Comparison of ENCODE assay signal across 8 cellular contexts in the genomic region with DNA sequence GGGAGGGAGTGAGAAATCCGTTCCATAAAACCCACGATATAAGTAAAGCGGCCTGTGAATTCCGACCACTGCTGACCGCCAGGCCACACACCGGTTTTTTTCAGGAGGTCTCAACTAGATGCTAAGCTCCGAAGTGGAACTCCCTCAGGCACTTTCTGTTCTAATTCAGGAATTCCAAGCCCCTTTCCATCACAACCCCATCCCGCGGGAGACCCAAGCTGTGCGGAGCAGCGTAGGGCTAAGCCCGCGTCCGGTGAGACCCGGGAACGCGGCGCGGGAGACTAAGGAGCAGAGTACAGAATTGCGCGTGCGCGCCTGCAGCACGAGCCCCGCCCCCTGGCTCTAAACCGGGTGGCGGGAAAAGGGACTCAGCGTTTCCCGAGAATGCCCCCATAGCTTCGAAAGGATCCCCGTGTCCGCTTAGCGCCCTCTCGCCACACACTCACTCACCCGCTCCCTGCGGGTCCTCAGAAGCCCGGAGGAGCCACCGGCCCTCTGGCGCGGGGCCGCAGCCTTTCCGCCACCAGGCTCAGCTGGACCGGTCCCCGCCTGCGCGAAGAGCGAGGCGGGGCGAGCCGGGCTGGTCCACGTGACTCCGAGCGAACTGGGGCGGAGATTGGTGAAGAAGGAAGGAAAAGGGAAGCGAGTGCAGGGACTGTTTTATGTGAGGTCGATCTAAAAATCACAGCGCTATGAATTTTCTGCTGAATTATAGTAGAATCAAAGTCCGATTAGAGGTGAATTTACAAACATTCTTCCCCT. TPM values are rescaled to one million over a fixed set of nuclear protein-coding genes. Genes with fewer than 3 reads are reported as not detected.
DNase-seq lines count a peak whose midpoint lies in the region; ATAC-seq, FAIRE-seq and TF ChIP-seq lines count a peak whose summit lies in the region.

A gene with protein sequence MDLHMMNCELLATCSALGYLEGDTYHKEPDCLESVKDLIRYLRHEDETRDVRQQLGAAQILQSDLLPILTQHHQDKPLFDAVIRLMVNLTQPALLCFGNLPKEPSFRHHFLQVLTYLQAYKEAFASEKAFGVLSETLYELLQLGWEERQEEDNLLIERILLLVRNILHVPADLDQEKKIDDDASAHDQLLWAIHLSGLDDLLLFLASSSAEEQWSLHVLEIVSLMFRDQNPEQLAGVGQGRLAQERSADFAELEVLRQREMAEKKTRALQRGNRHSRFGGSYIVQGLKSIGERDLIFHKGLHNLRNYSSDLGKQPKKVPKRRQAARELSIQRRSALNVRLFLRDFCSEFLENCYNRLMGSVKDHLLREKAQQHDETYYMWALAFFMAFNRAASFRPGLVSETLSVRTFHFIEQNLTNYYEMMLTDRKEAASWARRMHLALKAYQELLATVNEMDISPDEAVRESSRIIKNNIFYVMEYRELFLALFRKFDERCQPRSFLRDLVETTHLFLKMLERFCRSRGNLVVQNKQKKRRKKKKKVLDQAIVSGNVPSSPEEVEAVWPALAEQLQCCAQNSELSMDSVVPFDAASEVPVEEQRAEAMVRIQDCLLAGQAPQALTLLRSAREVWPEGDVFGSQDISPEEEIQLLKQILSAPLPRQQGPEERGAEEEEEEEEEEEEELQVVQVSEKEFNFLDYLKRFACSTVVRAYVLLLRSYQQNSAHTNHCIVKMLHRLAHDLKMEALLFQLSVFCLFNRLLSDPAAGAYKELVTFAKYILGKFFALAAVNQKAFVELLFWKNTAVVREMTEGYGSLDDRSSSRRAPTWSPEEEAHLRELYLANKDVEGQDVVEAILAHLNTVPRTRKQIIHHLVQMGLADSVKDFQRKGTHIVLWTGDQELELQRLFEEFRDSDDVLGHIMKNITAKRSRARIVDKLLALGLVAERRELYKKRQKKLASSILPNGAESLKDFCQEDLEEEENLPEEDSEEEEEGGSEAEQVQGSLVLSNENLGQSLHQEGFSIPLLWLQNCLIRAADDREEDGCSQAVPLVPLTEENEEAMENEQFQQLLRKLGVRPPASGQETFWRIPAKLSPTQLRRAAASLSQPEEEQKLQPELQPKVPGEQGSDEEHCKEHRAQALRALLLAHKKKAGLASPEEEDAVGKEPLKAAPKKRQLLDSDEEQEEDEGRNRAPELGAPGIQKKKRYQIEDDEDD (minus strand): TSS at position 567 of the 762 bp plus-strand sequence. CDS start 15,256 bp downstream, outside the sequence.

- FAIRE-seq in GM12891 (lab: Jason Lieb, UNC): peak; percentile 97

- intact Hi-C loops in T-helper 1 cell treated with Interleukin-12 subunit alpha and Interleukin-12 subunit beta and Interleukin-4 antibody, amounts not matched to agents 30 ng/mL and 1 ng/mL, for 36 hours (cut with micrococcal nuclease): loop anchor here (1.0 to 5.0 kb wide), 16 partner anchors 15 to 638 kb away; a partner anchor contains a TSS
- intact Hi-C loops in left cardiac atrium (cut with DNase I): no loop called here
- intact Hi-C loops in posterior vena cava (cut with DNase I): no loop called here

- TF ChIP-seq POLR2A in GM12891 (IDR thresholded peaks at IDR 0.05; ENCODE audit: low read depth, low read length): peak; percentile 69; the same call in 1 of the 2 replicates

- ATAC-seq in HG02798 (IDR thresholded peaks at IDR 0.05; ENCODE audit: poor library complexity, unreplicated experiment): peak; percentile 93
- peak; percentile 99 for ATAC-seq in left cardiac atrium

- peak; percentile 88 for DNase-seq in GM12891 (ENCODE audit: insufficient read length, low spot score)
- peak; percentile 60 for DNase-seq in NCI-H1436 treated with DMSO at 0.1 percent for 48 hours (lab: John Stamatoyannopoulos, UW)
- DNase-seq in amniotic stem cell (lab: John Stamatoyannopoulos, UW): peak; percentile 72
- peak; percentile 90 for DNase-seq in left cardiac atrium
- DNase-seq in posterior vena cava (ENCODE audit: low spot score): peak; percentile 96
- DNase-seq in ureter (ENCODE audit: low spot score): peak; percentile 91

TF ChIP-seq in GM12891, 5 proteins besides CTCF, POLR2A, EP300 and RAD21:
- TF ChIP-seq TAF1 (IDR thresholded peaks at IDR 0.05; ENCODE audit: low read depth, low read length) (peak; percentile 40; the same call in 1 of the 2 replicates), POU2F2 (IDR thresholded peaks at IDR 0.05; ENCODE audit: low read depth, low read length) (0 out of 2 replicates have a peak, but pooled peaks have one; percentile 27), SPI1 (IDR thresholded peaks at IDR 0.05; ENCODE audit: low read depth, low read length) (peak; percentile 75), PAX5 (IDR thresholded peaks at IDR 0.05; ENCODE audit: insufficient read depth, low read length, severe bottlenecking) (no peak), POLR2AphosphoS5 (IDR thresholded peaks at IDR 0.05; ENCODE audit: low read depth, low read length) (peak; percentile 65; the same call in 1 of the 2 replicates)

RNA-seq across cellular contexts. Expression of the gene that starts here (rescaled TPM):
- polyA plus RNA-seq in GM12891 (2012; ENCODE audit: low read depth, missing spikeins): 19.3 TPM
- 37.6 and 40.5 TPM in 2 replicates for total RNA-seq in T-helper 1 cell treated with Interleukin-12 subunit alpha and Interleukin-12 subunit beta and Interleukin-4 antibody, amounts not matched to agents 30 ng/mL and 1 ng/mL, for 36 hours
- total RNA-seq in left cardiac atrium (1 to 10 TPM; 3.3 to 4.0 TPM), posterior vena cava (1 to 10 TPM; 4.4 TPM), ureter (11.0 TPM)

Comparison
In these comparisons a context has a peak if more than half of its experiments do, and no peak if none do; other contexts are left out.
1. Peak in every context shown above with its lines: DNase-seq and ATAC-seq.